Comparison of ENCODE assay signal across 8 cellular contexts in genomic region chr11:130068546-130068985, GRCh38. TPM values are rescaled to one million over a fixed set of nuclear protein-coding genes. Genes with fewer than 3 reads are reported as not detected.
A peak's percentile ranks its signal among the peaks of the same experiment; 100 is the strongest.
DNase-seq lines count a peak whose midpoint lies in the region; ATAC-seq, FAIRE-seq and TF ChIP-seq lines count a peak whose summit lies in the region.

No MANE protein-coding gene starts in this region.

- peak overlapping the region; percentile 63; the same call in 1 of the 2 replicates for H3K27ac ChIP-seq in DND-41 (ENCODE audit: low read length)
- peak overlapping the region; percentile 93 to 98 (median 97) for H3K27ac ChIP-seq in esophagus squamous epithelium

- peak overlapping the region; percentile 73 for H3K9ac ChIP-seq in DND-41 (ENCODE audit: low read depth, low read length)

- H3K79me2 ChIP-seq in DND-41 (ENCODE audit: insufficient read depth, low read length), result peaks cover 29% of the 10 kb centered on the region

- peak overlapping the region; percentile 64 to 97; a peak in 3 of 4 replicates for H3K4me3 ChIP-seq in DND-41 (ENCODE audit: low read depth in 1 of 2, low read length in 2 of 2)
- peak overlapping the region; percentile 77 to 93 (median 88) for H3K4me3 ChIP-seq in esophagus squamous epithelium

- peaks cover 30% of the 10 kb centered on the region for H3K4me1 ChIP-seq in DND-41 (ENCODE audit: insufficient read depth, low read length)
- peaks cover 8 to 55% (median 17%) of the 10 kb centered on the region in 3 donors for H3K4me1 ChIP-seq in esophagus squamous epithelium

- ATAC-seq in DND-41 (ENCODE audit: insufficient read depth, low read depth) (no peak), GM21576 (IDR thresholded peaks at IDR 0.05; ENCODE audit: unreplicated experiment) (no peak)

- no peak for TF ChIP-seq POLR2A in esophagus squamous epithelium (IDR thresholded peaks at IDR 0.05)

- H3K9me3 ChIP-seq in DND-41 (ENCODE audit: insufficient read depth, low read length, severe bottlenecking), result no peaks in the 10 kb centered on the region
- no peaks in the 10 kb centered on the region for H3K9me3 ChIP-seq in esophagus squamous epithelium

- H3K27me3 ChIP-seq in DND-41 (ENCODE audit: insufficient read depth, low read length, poor library complexity), result peaks cover 10% of the 10 kb centered on the region
- H3K27me3 ChIP-seq in esophagus squamous epithelium, result no peaks in the 10 kb centered on the region

- no peaks in the 10 kb centered on the region for H3K36me3 ChIP-seq in DND-41 (ENCODE audit: insufficient read depth, low read length)
- H3K36me3 ChIP-seq in esophagus squamous epithelium, result no peaks in the 10 kb centered on the region

- no peak for DNase-seq in DND-41
- peak; percentile 54 for DNase-seq in SHP77 treated with DMSO at 0.1 percent for 48 hours (lab: John Stamatoyannopoulos, UW)
- DNase-seq in esophagus squamous epithelium (lab: John Stamatoyannopoulos, UW), result no peak
- peak; percentile 20 for DNase-seq in pons (ENCODE audit: low spot score)
- DNase-seq in glomerular visceral epithelial cell (ENCODE audit: extremely low spot score), result no peak
- no peak for DNase-seq in GM19239 (ENCODE audit: insufficient read length, low spot score)
- no peak for DNase-seq in islet precursor cell

- no peak for FAIRE-seq in GM19239 (lab: Jason Lieb, UNC)

- WGBS in esophagus squamous epithelium, 2 donors, result 32 to 38% methylated on average over 16 to 18 of the region's 18 CpGs

- peaks cover 15% of the 10 kb centered on the region; the same call in 1 of the 2 replicates for H4K20me1 ChIP-seq in DND-41 (ENCODE audit: insufficient read depth, low read length)

- TF ChIP-seq CTCF in DND-41 (IDR thresholded peaks at IDR 0.05; ENCODE audit: borderline replicate concordance, extremely low read depth, low read length, poor library complexity, severe bottlenecking) (no peak), esophagus squamous epithelium (IDR thresholded peaks at IDR 0.05) (no peak)

- intact Hi-C loops in esophagus squamous epithelium (cut with DNase I), result loop anchor here (5.0 kb wide), 1 partner anchor 66 kb away; the partner anchor contains the start of gene PRDM10

- peak overlapping the region; percentile 100 for H3K4me2 ChIP-seq in DND-41 (ENCODE audit: insufficient read depth, low read length)

- H2AFZ ChIP-seq in DND-41 (ENCODE audit: low read depth, low read length), result peak overlapping the region; percentile 99

RNA-seq across cellular contexts. Expression of gene APLP2, which starts 1.1 kb away (rescaled TPM):
- 100 to 1,000 TPM; 134 to 221 (median 177) TPM for total RNA-seq in esophagus squamous epithelium

Comparison
In these comparisons a context has a peak if more than half of its experiments do, and no peak if none do; other contexts are left out.
1. DNase-seq: peak in SHP77 treated with DMSO at 0.1 percent for 48 hours (single experiment) and pons (single experiment); none in DND-41 (single experiment), esophagus squamous epithelium (single experiment), glomerular visceral epithelial cell (single experiment), GM19239 (single experiment) and islet precursor cell (single experiment).